Comparison of ENCODE assay signal across 13 cellular contexts in genomic region chr17:7184091-7184488, GRCh38. TPM values are rescaled to one million over a fixed set of nuclear protein-coding genes. Genes with fewer than 3 reads are reported as not detected.
DNase-seq lines count a peak whose midpoint lies in the region.
"Had no signal": no experiment of that assay in that cellular context is flagged by ENCODE, and none has a peak within 500 bp of the region (broad histone marks: within the 10 kb centered on the region; RNA-seq: fewer than 3 reads in every experiment).

No MANE protein-coding gene starts in this region.

- DNase-seq in NCI-H1105 treated with DMSO at 0.1 percent for 48 hours (lab: John Stamatoyannopoulos, UW) (peak; percentile 9), NCI-H1105 (lab: John Stamatoyannopoulos, UW) (no peak), DMS53 treated with DMSO at 0.1 percent for 48 hours (lab: John Stamatoyannopoulos, UW; ENCODE audit: unreplicated experiment) (peak; percentile 86), cerebellum (ENCODE audit: low spot score) (peak; percentile 58), midbrain (lab: John Stamatoyannopoulos, UW) (peak; percentile 0), NCI-H774 (lab: John Stamatoyannopoulos, UW) (no peak)
- no peak for DNase-seq in stimulated activated CD4-positive, alpha-beta T cell treated with anti-CD3 and anti-CD28 coated beads, Interleukin-12 subunit alpha, Interleukin-12 subunit beta, amount 100 ng/mL, for 4 hours
- DNase-seq in activated naive CD4-positive, alpha-beta T cell treated with Interleukin-2 at 50 U/mL for 16 hours: no peak
- DNase-seq: activated CD4-positive, alpha-beta T cell treated with anti-CD3 and anti-CD28 coated beads, Interleukin-2, amount 50 U/mL, for 1 hour; activated naive CD4-positive, alpha-beta T cell; DND-41; T-helper 17 cell; uterus had no signal

RNA-seq across cellular contexts. Expression of gene ASGR1, which starts 4.9 kb away (rescaled TPM):
- 11.2 TPM for total RNA-seq in cerebellum

RNA-seq across cellular contexts. Expression of gene DLG4, which starts 35.5 kb away (rescaled TPM):
- total RNA-seq in cerebellum: 77.9 TPM

RNA-seq across cellular contexts. Expression of gene ACADVL, which starts 35.6 kb away (rescaled TPM):
- total RNA-seq in cerebellum: 100 TPM

RNA-seq across cellular contexts. Expression of gene DVL2, which starts 50.2 kb away (rescaled TPM):
- total RNA-seq in cerebellum: 52.5 TPM

RNA-seq across cellular contexts. Expression of gene PHF23, which starts 55.2 kb away (rescaled TPM):
- 20.5 TPM for total RNA-seq in cerebellum

Comparison
In these comparisons a context has a peak if more than half of its experiments do, and no peak if none do; other contexts are left out.
1. DNase-seq: peak in NCI-H1105 treated with DMSO at 0.1 percent for 48 hours (single experiment), DMS53 treated with DMSO at 0.1 percent for 48 hours (single experiment), cerebellum (single experiment) and midbrain (single experiment); none in NCI-H1105 (single experiment), NCI-H774 (single experiment), stimulated activated CD4-positive, alpha-beta T cell treated with anti-CD3 and anti-CD28 coated beads, Interleukin-12 subunit alpha, Interleukin-12 subunit beta, amount 100 ng/mL, for 4 hours (single experiment) and activated naive CD4-positive, alpha-beta T cell treated with Interleukin-2 at 50 U/mL for 16 hours (single experiment).